ENCODE assay signal across 17 cellular contexts in genomic region chr4:99645036-99645435, GRCh38. TPM values are rescaled to one million over a fixed set of nuclear protein-coding genes. Genes with fewer than 3 reads are reported as not detected.
"Had no signal": no experiment of that assay in that cellular context is flagged by ENCODE, and none has a peak within 500 bp of the region (broad histone marks: within the 10 kb centered on the region; RNA-seq: fewer than 3 reads in every experiment).

No MANE protein-coding gene starts in this region.

- H3K36me3 ChIP-seq: esophagus squamous epithelium, ovary had no signal

- H3K27ac ChIP-seq: foreskin keratinocyte had no signal

- H3K4me3 ChIP-seq: esophagus squamous epithelium, mucosa of descending colon, ovary had no signal

- DNase-seq: amygdala, esophagus squamous epithelium, foreskin keratinocyte, left cardiac atrium, mucosa of descending colon, nephron progenitor cell, Right ventricle myocardium superior, small intestine, trophoblast cell had no signal

- H3K27me3 ChIP-seq: esophagus squamous epithelium, foreskin keratinocyte, ovary had no signal

- H3K27ac Mint-ChIP-seq: activated naive CD4-positive, alpha-beta T cell treated with anti-CD3 and anti-CD28 coated beads, Interleukin-2, amount 50 U/mL, for 24 hours; activated T-helper 2 cell treated with anti-CD3 and anti-CD28 coated beads, Interferon-gamma antibody, Interleukin-2, Interleukin-4, amounts not matched to agents 10 μg/mL and 5 μg/mL and 100 μg/mL, durations not matched to agents 14 hours and 24 hours and 36 hours had no signal

- H3K4me3 Mint-ChIP-seq: activated naive CD4-positive, alpha-beta T cell treated with anti-CD3 and anti-CD28 coated beads, Interleukin-2, amount 50 U/mL, for 24 hours; nephron progenitor cell had no signal

- FAIRE-seq: bronchial epithelial cell, colon, small intestine had no signal

- H3K4me1 Mint-ChIP-seq: activated naive CD4-positive, alpha-beta T cell treated with anti-CD3 and anti-CD28 coated beads, Interleukin-2, amount 50 U/mL, for 24 hours had no signal

- ATAC-seq: foreskin keratinocyte, left cardiac atrium, mucosa of descending colon, SK-N-SH treated with all-trans-retinoic acid at 6 μM for 48 hours had no signal

- H3K9me3 ChIP-seq: esophagus squamous epithelium, mucosa of descending colon, ovary had no signal

- H3K9me3 Mint-ChIP-seq: activated naive CD4-positive, alpha-beta T cell treated with anti-CD3 and anti-CD28 coated beads, Interleukin-2, amount 50 U/mL, for 24 hours; activated T-helper 2 cell treated with anti-CD3 and anti-CD28 coated beads, Interferon-gamma antibody, Interleukin-2, Interleukin-4, amounts not matched to agents 10 μg/mL and 5 μg/mL and 100 μg/mL, durations not matched to agents 14 hours and 24 hours and 36 hours; nephron progenitor cell had no signal

- H3K36me3 Mint-ChIP-seq: activated naive CD4-positive, alpha-beta T cell treated with anti-CD3 and anti-CD28 coated beads, Interleukin-2, amount 50 U/mL, for 24 hours had no signal

- H3K4me1 ChIP-seq: foreskin keratinocyte had no signal

RNA-seq across cellular contexts. Expression of gene C4orf54, which starts 12.6 kb away (rescaled TPM):
- total RNA-seq: activated T-helper 2 cell treated with anti-CD3 and anti-CD28 coated beads, Interferon-gamma antibody, Interleukin-2, Interleukin-4, amounts not matched to agents 10 μg/mL and 5 μg/mL and 100 μg/mL, durations not matched to agents 14 hours and 24 hours and 36 hours; foreskin keratinocyte; lung microvascular endothelial cell; T-helper 1 cell treated with Interleukin-12 subunit alpha and Interleukin-12 subunit beta and Interleukin-4 antibody, amounts not matched to agents 30 ng/mL and 1 ng/mL, for 36 hours had no signal
- polyA plus RNA-seq: foreskin keratinocyte had no signal
